11 cellular contexts compared by ENCODE assay signal in the genomic region with DNA sequence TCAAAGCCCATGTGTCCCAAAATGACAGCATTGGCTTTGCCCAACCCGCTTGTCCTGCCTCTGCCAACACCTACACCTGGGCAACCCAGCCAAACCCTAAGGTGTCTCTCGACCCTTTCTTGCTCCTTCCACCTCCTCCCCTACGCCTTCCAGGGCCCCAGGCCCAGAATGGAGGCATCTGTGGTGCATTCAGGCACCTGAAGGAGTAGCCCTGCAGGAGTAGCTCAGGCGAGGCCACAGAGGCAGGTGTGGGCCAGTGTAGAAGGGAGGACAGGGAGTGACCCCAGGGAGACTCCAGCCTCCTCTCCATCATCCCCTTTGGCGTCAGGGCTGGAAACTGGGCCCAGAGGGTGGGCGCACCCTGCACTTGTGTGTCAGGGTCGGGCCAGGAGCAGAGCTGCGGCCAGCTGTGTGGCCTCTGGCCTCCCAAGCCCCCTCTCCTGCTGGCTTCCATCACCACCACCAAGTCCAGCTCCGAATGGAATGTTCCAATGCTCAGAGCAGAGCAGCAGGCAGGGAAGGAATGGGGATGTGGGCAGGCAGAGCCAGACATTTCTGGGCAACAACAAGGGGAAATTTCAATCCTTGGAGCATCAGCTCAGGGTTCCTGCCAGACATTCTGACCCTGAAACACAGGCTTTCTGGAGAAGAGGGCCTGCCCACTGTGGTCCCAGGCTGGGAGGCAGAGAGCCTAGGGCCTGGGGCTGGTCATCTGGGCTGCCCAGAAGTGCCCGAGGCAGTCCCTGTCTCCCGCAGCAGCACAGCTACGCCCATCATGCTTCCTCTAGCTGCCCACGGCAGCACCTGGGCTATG. TPM values are rescaled to one million over a fixed set of nuclear protein-coding genes. Genes with fewer than 3 reads are reported as not detected.
DNase-seq lines count a peak whose midpoint lies in the region; ATAC-seq and TF ChIP-seq lines count a peak whose summit lies in the region.
"Had no signal": no experiment of that assay in that cellular context is flagged by ENCODE, and none has a peak within 500 bp of the region (broad histone marks: within the 10 kb centered on the region; RNA-seq: fewer than 3 reads in every experiment).

No MANE protein-coding gene starts in this region.

- H3K27ac ChIP-seq in GM23248 (no peak overlapping the region), left ventricle myocardium inferior (replicated peaks) (peak overlapping the region; percentile 98)

- H3K4me3 Mint-ChIP-seq in activated T-helper 17 cell treated with anti-CD3 and anti-CD28 coated beads, Interleukin-2, amount 50 U/mL, for 72 hours = peak overlapping the region; percentile 73
- peak overlapping the region; percentile 41 to 66 for H3K4me3 Mint-ChIP-seq in stimulated activated naive B cell treated with anti-CD40 and anti-IgM and Interleukin-4, amounts not matched to agents 10 μg/mL and 1 μg/mL and 100 μg/mL, for 72 hours

- TF ChIP-seq CTCF in left ventricle myocardium inferior (IDR thresholded peaks at IDR 0.05; ENCODE audit: borderline replicate concordance) = no peak

- H3K4me1 ChIP-seq in GM23248 (ENCODE audit: insufficient read depth) (peaks cover 22% of the 10 kb centered on the region), left ventricle myocardium inferior (peaks cover 68% of the 10 kb centered on the region)

- no peaks in the 10 kb centered on the region for H3K27me3 ChIP-seq in GM23248 (replicated peaks; ENCODE audit: insufficient read depth)
- H3K27me3 ChIP-seq in left ventricle myocardium inferior (ENCODE audit: low read depth) = no peaks in the 10 kb centered on the region

- no peak for ATAC-seq in activated T-helper 17 cell treated with anti-CD3 and anti-CD28 coated beads, Interleukin-2, amount 50 U/mL, for 72 hours (replicated peaks)
- ATAC-seq in stimulated activated naive B cell treated with anti-CD40 and anti-IgM and Interleukin-4, amounts not matched to agents 10 μg/mL and 1 μg/mL and 100 μg/mL, for 72 hours (replicated peaks) = no peak
- ATAC-seq in GM19397 (IDR thresholded peaks at IDR 0.05; ENCODE audit: unreplicated experiment) = no peak

- 37 to 49% methylated on average over 13 of the region's 13 CpGs for WGBS in GM23248 (ENCODE audit: low coverage in 1 of 2, low lambda C conversion rate in 2 of 2, missing lambda C conversion rate in 2 of 2), 2 experiments

- in situ Hi-C loops in GM23248 (cut with MboI) = no loop called here

- no peak overlapping the region for H3K4me3 ChIP-seq in GM23248
- no peak overlapping the region for H3K4me3 ChIP-seq in left ventricle myocardium inferior

- DNase-seq in GM23248 = peak; percentile 42
- DNase-seq in left ventricle myocardium inferior = no peak
- DNase-seq in stimulated activated naive B cell treated with anti-CD40 and anti-IgM and Interleukin-4, amounts not matched to agents 10 μg/mL and 1 μg/mL and 100 μg/mL, for 72 hours = no peak
- no peak for DNase-seq in stimulated activated CD4-positive, alpha-beta T cell treated with anti-CD3 and anti-CD28 coated beads, Interleukin-2, amount 100 ng/mL, for 48 hours
- no peak for DNase-seq in stimulated activated CD4-positive, alpha-beta T cell treated with anti-CD3 and anti-CD28 coated beads, Interleukin-1b, Interleukin-23, amount 100 ng/mL, for 48 hours
- DNase-seq in NCI-H748 treated with DMSO at 0.1 percent for 48 hours (lab: John Stamatoyannopoulos, UW) = no peak
- DNase-seq: activated CD4-positive, alpha-beta T cell treated with anti-CD3 and anti-CD28 coated beads for 4 hours; NCI-H187; SHP77 had no signal

- H3K9ac ChIP-seq in GM23248 = no peak overlapping the region

- no peaks in the 10 kb centered on the region for H3K9me3 ChIP-seq in GM23248 (ENCODE audit: low read depth)
- H3K9me3 ChIP-seq in left ventricle myocardium inferior (replicated peaks) = no peaks in the 10 kb centered on the region

- H3K4me2 ChIP-seq in GM23248 (ENCODE audit: unreplicated experiment) = no peak overlapping the region

- intact Hi-C loops in left ventricle myocardium inferior (cut with micrococcal nuclease) = no loop called here

- no peaks in the 10 kb centered on the region for H4K20me1 ChIP-seq in GM23248 (ENCODE audit: insufficient read depth)

- H3K79me2 ChIP-seq in GM23248 (ENCODE audit: insufficient read depth) = no peaks in the 10 kb centered on the region

- H3K4me1 Mint-ChIP-seq in activated T-helper 17 cell treated with anti-CD3 and anti-CD28 coated beads, Interleukin-2, amount 50 U/mL, for 72 hours = peaks cover 26% of the 10 kb centered on the region
- H3K4me1 Mint-ChIP-seq in stimulated activated naive B cell treated with anti-CD40 and anti-IgM and Interleukin-4, amounts not matched to agents 10 μg/mL and 1 μg/mL and 100 μg/mL, for 72 hours = peaks cover 17 to 24% of the 10 kb centered on the region in 2 donors

- no peaks in the 10 kb centered on the region for H3K9me3 Mint-ChIP-seq in activated T-helper 17 cell treated with anti-CD3 and anti-CD28 coated beads, Interleukin-2, amount 50 U/mL, for 72 hours
- no peaks in the 10 kb centered on the region for H3K9me3 Mint-ChIP-seq in stimulated activated naive B cell treated with anti-CD40 and anti-IgM and Interleukin-4, amounts not matched to agents 10 μg/mL and 1 μg/mL and 100 μg/mL, for 72 hours

- H3K27ac Mint-ChIP-seq in activated T-helper 17 cell treated with anti-CD3 and anti-CD28 coated beads, Interleukin-2, amount 50 U/mL, for 72 hours = peak overlapping the region; percentile 93
- H3K27ac Mint-ChIP-seq in stimulated activated naive B cell treated with anti-CD40 and anti-IgM and Interleukin-4, amounts not matched to agents 10 μg/mL and 1 μg/mL and 100 μg/mL, for 72 hours = peak overlapping the region; percentile 88

- H3F3A ChIP-seq in GM23248 (ENCODE audit: insufficient read depth) = peaks cover 19% of the 10 kb centered on the region

- H2AFZ ChIP-seq in GM23248 = no peak overlapping the region

- H3K27me3 Mint-ChIP-seq in activated T-helper 17 cell treated with anti-CD3 and anti-CD28 coated beads, Interleukin-2, amount 50 U/mL, for 72 hours = no peaks in the 10 kb centered on the region
- H3K27me3 Mint-ChIP-seq in stimulated activated naive B cell treated with anti-CD40 and anti-IgM and Interleukin-4, amounts not matched to agents 10 μg/mL and 1 μg/mL and 100 μg/mL, for 72 hours = peaks cover 0 to 5% of the 10 kb centered on the region in 2 donors

- H3K9me2 ChIP-seq in GM23248 (ENCODE audit: insufficient read depth) = no peaks in the 10 kb centered on the region

- no peaks in the 10 kb centered on the region for H3K36me3 ChIP-seq in GM23248 (ENCODE audit: low read depth)
- no peaks in the 10 kb centered on the region for H3K36me3 ChIP-seq in left ventricle myocardium inferior

- H3K36me3 Mint-ChIP-seq in activated T-helper 17 cell treated with anti-CD3 and anti-CD28 coated beads, Interleukin-2, amount 50 U/mL, for 72 hours (ENCODE audit: low read depth) = peaks cover 21% of the 10 kb centered on the region
- H3K36me3 Mint-ChIP-seq in stimulated activated naive B cell treated with anti-CD40 and anti-IgM and Interleukin-4, amounts not matched to agents 10 μg/mL and 1 μg/mL and 100 μg/mL, for 72 hours = peaks cover 4 to 6% of the 10 kb centered on the region in 2 donors

RNA-seq across cellular contexts. Expression of gene PLEKHF1, which starts 16.4 kb away (rescaled TPM):
- total RNA-seq in GM23248 (2014; rRNA removed; shearing (Covaris generic)) = 18.0 and 23.4 TPM in 2 replicates
- 9.0 and 9.3 TPM in 2 replicates for polyA plus RNA-seq in GM23248 (2016; fragmentation: Nextera tagmentation; extraction: Ambion mirVana)
- 10 to 100 TPM; 34.4 to 40.3 TPM for total RNA-seq in activated T-helper 17 cell treated with anti-CD3 and anti-CD28 coated beads, Interleukin-2, amount 50 U/mL, for 72 hours
- 27.8 TPM for total RNA-seq in left ventricle myocardium inferior

RNA-seq across cellular contexts. Expression of gene C19orf12, which starts 33.4 kb away (rescaled TPM):
- total RNA-seq in GM23248 (2014; rRNA removed; shearing (Covaris generic)) = 45.7 and 46.8 TPM in 2 replicates
- 33.4 and 34.2 TPM in 2 replicates for polyA plus RNA-seq in GM23248 (2016; fragmentation: Nextera tagmentation; extraction: Ambion mirVana)
- total RNA-seq in activated T-helper 17 cell treated with anti-CD3 and anti-CD28 coated beads, Interleukin-2, amount 50 U/mL, for 72 hours = 10 to 100 TPM; 34.5 to 39.1 TPM
- 48.6 TPM for total RNA-seq in left ventricle myocardium inferior
